Comparison of ENCODE assay signal across 8 cellular contexts in the genomic region with DNA sequence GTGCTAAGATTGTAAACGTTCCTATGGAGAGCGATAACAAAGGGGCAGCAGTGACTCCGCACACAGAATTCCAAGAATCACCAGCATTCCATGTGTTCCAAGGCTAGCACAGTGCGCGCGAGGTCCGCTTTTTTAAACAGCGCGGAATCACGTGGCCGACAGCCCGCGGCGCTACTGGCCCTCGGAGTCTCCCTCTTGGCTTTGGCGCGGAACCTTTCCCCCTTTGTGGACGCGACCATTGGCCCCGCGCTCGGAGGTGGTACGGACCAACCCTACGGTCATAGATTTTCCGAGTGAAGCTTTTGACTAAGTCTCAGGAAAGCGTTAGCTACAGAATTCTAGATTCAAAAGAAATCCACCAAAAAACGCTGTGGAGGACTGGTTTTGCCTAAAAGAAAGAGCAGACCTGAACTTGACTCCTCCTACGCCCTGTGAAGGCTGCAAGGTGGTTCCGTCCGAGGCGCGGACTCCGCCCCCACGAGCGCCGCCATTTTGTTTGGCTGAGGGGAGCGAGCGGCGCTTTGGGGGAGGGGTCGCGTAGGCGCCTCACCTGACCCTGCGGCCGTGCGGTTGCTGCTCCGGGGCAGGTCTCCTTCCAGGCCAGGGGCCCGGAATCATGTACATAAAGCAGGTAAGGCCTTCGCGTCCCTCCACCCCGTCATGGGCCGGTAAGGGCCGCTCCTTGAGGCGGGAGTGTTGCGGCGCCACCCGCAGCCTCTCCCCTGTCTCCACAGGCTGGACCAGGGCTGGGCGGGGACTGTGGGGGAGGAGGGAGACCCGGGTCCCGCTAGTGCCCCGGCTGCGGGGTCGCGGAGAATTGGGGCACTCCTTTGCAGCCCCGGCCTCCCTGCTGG. TPM values are rescaled to one million over a fixed set of nuclear protein-coding genes. Genes with fewer than 3 reads are reported as not detected.
DNase-seq lines count a peak whose midpoint lies in the region; ATAC-seq and TF ChIP-seq lines count a peak whose summit lies in the region.

SMC3 (plus strand) TSS at position 495 of the 854 bp plus-strand sequence; CDS start at position 617, 122 bp downstream.

- DNase-seq in GM06990 (ENCODE audit: extremely low read depth, insufficient read length) (peak; percentile 96), NCI-H1048 (lab: John Stamatoyannopoulos, UW) (peak; percentile 82), SKM-1 (lab: John Stamatoyannopoulos, UW; ENCODE audit: unreplicated experiment) (peak; percentile 85), glomerular endothelial cell (ENCODE audit: extremely low read depth, low read depth, low spot score) (peak; percentile 93), occipital lobe (lab: John Stamatoyannopoulos, UW) (peak; percentile 89)
- peak; percentile 92 to 94 for DNase-seq in activated naive CD4-positive, alpha-beta T cell treated with anti-CD3 and anti-CD28 coated beads, Interleukin-2, amount 50 U/mL, for 72 hours (ENCODE audit: low spot score in 2 of 2)

- peaks cover 22 to 29% of the 10 kb centered on the region in 2 donors for H3K36me3 Mint-ChIP-seq in activated naive CD4-positive, alpha-beta T cell treated with anti-CD3 and anti-CD28 coated beads, Interleukin-2, amount 50 U/mL, for 72 hours

- peak within 1 kb of the TSS; percentile 92 for H3K4me3 ChIP-seq in GM06990 (replicated peaks; ENCODE audit: low read depth, low read length)

- no peak for TF ChIP-seq CTCF in GM06990 (IDR thresholded peaks at IDR 0.05; ENCODE audit: insufficient read depth, low read length, poor library complexity, severe bottlenecking)

- peak; percentile 84 for ATAC-seq in HG02571 (IDR thresholded peaks at IDR 0.05; ENCODE audit: unreplicated experiment)
- peak; percentile 79 to 85 for ATAC-seq in activated naive CD4-positive, alpha-beta T cell treated with anti-CD3 and anti-CD28 coated beads, Interleukin-2, amount 50 U/mL, for 72 hours

- H3K9me3 Mint-ChIP-seq in activated naive CD4-positive, alpha-beta T cell treated with anti-CD3 and anti-CD28 coated beads, Interleukin-2, amount 50 U/mL, for 72 hours: no peaks in the 10 kb centered on the region

- H3K27ac Mint-ChIP-seq in activated naive CD4-positive, alpha-beta T cell treated with anti-CD3 and anti-CD28 coated beads, Interleukin-2, amount 50 U/mL, for 72 hours: peak within 1 kb of the TSS; percentile 97 to 98

- no peaks in the 10 kb centered on the region for H3K36me3 ChIP-seq in GM06990 (ENCODE audit: control insufficient read depth, insufficient read depth, low read length)

- peak within 1 kb of the TSS; percentile 83 for H3K27ac ChIP-seq in temporal lobe (ENCODE audit: low read depth, low read length)

- H3K27me3 ChIP-seq in GM06990 (replicated peaks; ENCODE audit: control insufficient read depth, insufficient read depth, low read length): no peaks in the 10 kb centered on the region

RNA-seq across cellular contexts. Expression of gene SMC3, which starts in this region (rescaled TPM):
- 100 to 1,000 TPM in 1 of 2 donors, 10 to 100 TPM in 1; 70.7 to 110 TPM for total RNA-seq in activated naive CD4-positive, alpha-beta T cell treated with anti-CD3 and anti-CD28 coated beads, Interleukin-2, amount 50 U/mL, for 72 hours
- total RNA-seq in glomerular endothelial cell (16.8 and 23.8 TPM in 2 replicates), occipital lobe (59.3 TPM), temporal lobe (58.3 TPM)

Comparison
In these comparisons a context has a peak if more than half of its experiments do, and no peak if none do; other contexts are left out.
1. Peak in every context shown above with its lines: DNase-seq, ATAC-seq, H3K4me3 ChIP-seq and H3K27ac ChIP-seq.